ENCODE assay signal across 8 cellular contexts in the genomic region with DNA sequence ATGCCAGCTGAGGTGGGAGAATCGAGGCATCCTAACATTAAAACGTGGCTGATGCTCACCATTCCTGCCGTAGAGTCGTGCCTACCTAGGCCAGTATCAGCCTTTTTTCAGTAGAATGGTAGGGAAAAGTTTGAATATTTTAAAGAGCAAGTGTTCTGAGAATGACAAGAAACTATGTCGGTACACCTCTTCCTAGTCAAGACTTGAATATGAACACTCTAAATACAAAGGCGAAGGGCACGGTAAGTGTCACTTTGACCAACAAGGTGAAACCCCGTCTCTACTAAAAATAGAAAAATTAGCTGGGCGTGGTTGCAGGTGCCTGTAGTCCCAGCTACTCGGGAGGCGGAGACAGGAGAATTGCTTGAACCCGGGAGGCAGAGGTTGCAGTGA. TPM values are rescaled to one million over a fixed set of nuclear protein-coding genes. Genes with fewer than 3 reads are reported as not detected.
A peak's percentile ranks its signal among the peaks of the same experiment; 100 is the strongest.
DNase-seq lines count a peak whose midpoint lies in the region; ATAC-seq, FAIRE-seq and TF ChIP-seq lines count a peak whose summit lies in the region.

No MANE protein-coding gene starts in this region.

- H3K9ac ChIP-seq in HCT116 (ENCODE audit: low read length) (peak overlapping the region; percentile 90), mucosa of rectum (ENCODE audit: low read depth in 1 of 2, low read length in 2 of 2) (peak overlapping the region; percentile 84 to 96)

- intact Hi-C loops in HCT116 (cut with micrococcal nuclease) = loop anchor here (5.0 kb wide), 2 partner anchors 80 to 150 kb away; a partner anchor contains a TSS
- intact Hi-C loops in MCF 10A (cut with micrococcal nuclease) = no loop called here

- no peaks in the 10 kb centered on the region for H3K9me3 Mint-ChIP-seq in MCF 10A (ENCODE audit: unreplicated experiment)

- RAD21 ChIA-PET in HCT116 (lab: Charles Lee; ENCODE audit: low non-redundant PET in 1 of 2, low total read pairs in 2 of 2, uncharacterized antibody in 2 of 2, unreplicated experiment in 2 of 2) = no interaction called here

- peaks cover 24% of the 10 kb centered on the region for H3K79me2 ChIP-seq in HCT116 (ENCODE audit: insufficient read depth, low read length)

- no peak for ATAC-seq in A549
- ATAC-seq in HCT116 = no peak
- ATAC-seq in HG03520 (IDR thresholded peaks at IDR 0.05; ENCODE audit: unreplicated experiment) = no peak
- ATAC-seq in HG03108 (IDR thresholded peaks at IDR 0.05; ENCODE audit: unreplicated experiment) = no peak

- DNase-seq in A549 (ENCODE audit: low read depth in 1 of 2, low spot score in 1 of 2) (no peak), HCT116 (ENCODE audit: low read depth, low spot score) (no peak), MCF 10A (ENCODE audit: unreplicated experiment) (no peak), hippocampal formation (lab: John Stamatoyannopoulos, UW) (no peak), HuH-7.5 (ENCODE audit: low spot score) (no peak)

- no peaks in the 10 kb centered on the region for H3K27me3 Mint-ChIP-seq in MCF 10A (ENCODE audit: insufficient read depth, unreplicated experiment)

- H3K4me2 ChIP-seq in A549 (peak overlapping the region; percentile 97), HCT116 (ENCODE audit: low read length) (peak overlapping the region; percentile 83)

- no peak for TF ChIP-seq CTCF in A549 (IDR thresholded peaks at IDR 0.05)
- no peak for TF ChIP-seq CTCF in HCT116 (IDR thresholded peaks at IDR 0.05 in 2 of 3, conservative IDR thresholded peaks at IDR 0.05 in 1 of 3; ENCODE audit: borderline replicate concordance in 1 of 3, insufficient read depth in 1 of 3, low read depth in 2 of 3, low read length in 2 of 3)
- no peak for TF ChIP-seq CTCF in MCF 10A (IDR thresholded peaks at IDR 0.05; ENCODE audit: unreplicated experiment)

- H3K27ac ChIP-seq in A549 (peak overlapping the region; percentile 93 to 97; a peak in 5 of 6 replicates), HCT116 (ENCODE audit: low read depth, low read length) (peak overlapping the region; percentile 71), mucosa of rectum (ENCODE audit: low read depth in 2 of 2, low read length in 2 of 2) (peak overlapping the region; percentile 89)

- no peak overlapping the region for H2AFZ ChIP-seq in HCT116 (ENCODE audit: low read depth, low read length, poor library complexity, severe bottlenecking)

- no peak for FAIRE-seq in A549 (lab: Jason Lieb, UNC)

- H3K36me3 ChIP-seq in HCT116 (ENCODE audit: control insufficient read depth in 1 of 2, insufficient read depth in 2 of 2, low read length in 2 of 2) (no peaks in the 10 kb centered on the region), mucosa of rectum (ENCODE audit: control insufficient read depth in 2 of 2, insufficient read depth in 2 of 2, low read length in 2 of 2) (no peaks in the 10 kb centered on the region)

- H3K4me3 Mint-ChIP-seq in MCF 10A (ENCODE audit: unreplicated experiment) = peak overlapping the region; percentile 87

- H3K27me3 ChIP-seq in HCT116 (ENCODE audit: insufficient read depth, low read length) = no peaks in the 10 kb centered on the region
- H3K27me3 ChIP-seq in mucosa of rectum (ENCODE audit: control insufficient read depth in 2 of 2, insufficient read depth in 2 of 2, low read length in 2 of 2) = peaks cover 0 to 4% of the 10 kb centered on the region in 2 donors

- H4K20me1 ChIP-seq in HCT116 (ENCODE audit: insufficient read depth) = no peaks in the 10 kb centered on the region

- H3K4me1 ChIP-seq in A549 = peaks cover 30% of the 10 kb centered on the region
- peaks cover 8 to 12% of the 10 kb centered on the region in 2 experiments; a peak in 3 of 4 replicates for H3K4me1 ChIP-seq in HCT116 (ENCODE audit: control insufficient read depth in 1 of 2, insufficient read depth in 2 of 2, low read length in 2 of 2)
- peaks cover 6 to 12% of the 10 kb centered on the region in 2 donors for H3K4me1 ChIP-seq in mucosa of rectum (ENCODE audit: control insufficient read depth in 2 of 2, insufficient read depth in 2 of 2, low read length in 2 of 2)

- H3K9me3 ChIP-seq in A549 (no peaks in the 10 kb centered on the region), HCT116 (ENCODE audit: control insufficient read depth in 1 of 2, insufficient read depth in 1 of 2, low read depth in 1 of 2, low read length in 2 of 2) (no peaks in the 10 kb centered on the region), mucosa of rectum (ENCODE audit: control insufficient read depth in 2 of 2, low read length in 2 of 2) (no peaks in the 10 kb centered on the region)

- peaks cover 1% of the 10 kb centered on the region for H3K36me3 Mint-ChIP-seq in MCF 10A (ENCODE audit: insufficient read depth, unreplicated experiment)

- BruUV-seq in HCT116 (replicated peaks; lab: Mats Ljungman, UMichigan) = no TSS peak
- no TSS peak for BruUV-seq in MCF 10A (replicated peaks; lab: Mats Ljungman, UMichigan)

- TF ChIP-seq EP300 in A549 (IDR thresholded peaks at IDR 0.05) = no peak

- H3K9me2 ChIP-seq in HCT116 (ENCODE audit: insufficient read depth) = no peaks in the 10 kb centered on the region

- 36% methylated on average over 12 of the region's 12 CpGs for WGBS in A549 (ENCODE audit: missing lambda C conversion rate)

- peaks cover 7% of the 10 kb centered on the region for H3K4me1 Mint-ChIP-seq in MCF 10A (ENCODE audit: insufficient read depth, unreplicated experiment)

- POLR2A ChIA-PET in A549 (lab: Yijun Ruan, JAX) = no interaction called here
- POLR2A ChIA-PET in HCT116 (lab: Charles Lee) = no interaction called here
- POLR2A ChIA-PET in MCF 10A (lab: Yijun Ruan, JAX) = interaction anchor here (0.5 to 1.6 kb wide), 5 partner anchors 9 to 150 kb away, joined by 3 to 11 read pairs (median 3); a partner anchor contains a TSS

- H3K27ac Mint-ChIP-seq in MCF 10A (ENCODE audit: low read depth, unreplicated experiment) = peak overlapping the region; percentile 54

- peak overlapping the region; percentile 100 for H3K4me3 ChIP-seq in A549
- H3K4me3 ChIP-seq in HCT116 (replicated peaks in 1 of 2; ENCODE audit: low read depth in 1 of 2, low read length in 2 of 2) = peak overlapping the region; percentile 86 to 94
- H3K4me3 ChIP-seq in mucosa of rectum (ENCODE audit: low read length in 2 of 2) = peak overlapping the region; percentile 87 to 91

- CTCF ChIA-PET in A549 (lab: Yijun Ruan, JAX) = interaction anchor here (0.9 kb wide), 1 partner anchor 21 kb away, joined by 4 read pairs; a partner anchor contains a TSS
- CTCF ChIA-PET in HCT116 (lab: Charles Lee) = no interaction called here
- CTCF ChIA-PET in MCF 10A (lab: Yijun Ruan, JAX) = no interaction called here

- TF ChIP-seq POLR2A in A549 (IDR thresholded peaks at IDR 0.05; ENCODE audit: low read length) = no peak
- no peak for TF ChIP-seq POLR2A in HCT116 (IDR thresholded peaks at IDR 0.05; ENCODE audit: borderline replicate concordance, extremely low read depth, insufficient read depth, insufficient read length)

- TF ChIP-seq RAD21 in A549 (conservative IDR thresholded peaks at IDR 0.05 in 1 of 2, IDR thresholded peaks at IDR 0.05 in 1 of 2) = no peak
- no peak for TF ChIP-seq RAD21 in HCT116 (IDR thresholded peaks at IDR 0.05; ENCODE audit: low read depth)

TF ChIP-seq in A549, 52 proteins besides CTCF, POLR2A, EP300 and RAD21:
- TF ChIP-seq FOSB (CRISPR knock-in tag; IDR thresholded peaks at IDR 0.05) (no peak), ZSCAN20 (CRISPR knock-in tag; IDR thresholded peaks at IDR 0.05) (no peak), MAFK (IDR thresholded peaks at IDR 0.05; ENCODE audit: partially characterized antibody) (no peak)
- TF ChIP-seq, protein P1, sequence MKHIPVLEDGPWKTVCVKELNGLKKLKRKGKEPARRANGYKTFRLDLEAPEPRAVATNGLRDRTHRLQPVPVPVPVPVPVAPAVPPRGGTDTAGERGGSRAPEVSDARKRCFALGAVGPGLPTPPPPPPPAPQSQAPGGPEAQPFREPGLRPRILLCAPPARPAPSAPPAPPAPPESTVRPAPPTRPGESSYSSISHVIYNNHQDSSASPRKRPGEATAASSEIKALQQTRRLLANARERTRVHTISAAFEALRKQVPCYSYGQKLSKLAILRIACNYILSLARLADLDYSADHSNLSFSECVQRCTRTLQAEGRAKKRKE (CRISPR knock-in tag; IDR thresholded peaks at IDR 0.05; ENCODE audit: low read depth) = no peak

TF ChIP-seq in HCT116, 20 proteins besides CTCF, POLR2A, EP300 and RAD21 (continues in another document):
- TF ChIP-seq TCF7L2 (IDR thresholded peaks at IDR 0.05; ENCODE audit: borderline replicate concordance, extremely low read depth, insufficient read depth, insufficient read length) = no peak
- no peak for TF ChIP-seq SIN3A (IDR thresholded peaks at IDR 0.05; ENCODE audit: low read depth)
- TF ChIP-seq JUND (IDR thresholded peaks at IDR 0.05) = no peak

RNA-seq across cellular contexts. Expression of a gene that starts 1.0 kb away (rescaled TPM):
- 25.9 and 34.9 TPM in 2 replicates for polyA plus RNA-seq in A549 (2011; rRNA removed)
- 8.2 and 8.6 TPM in 2 replicates for polyA plus RNA-seq in A549 (2012; cell fraction: cytosol; rRNA removed)
- polyA plus RNA-seq in A549 (2012; cell fraction: nucleus; rRNA removed) = 3.0 and 4.5 TPM in 2 replicates
- 23.1 to 24.2 TPM (median 24.0 TPM) in 3 replicates for polyA plus RNA-seq in A549 (2017; fragmentation: RNase III; extraction: RNeasy Plus Mini Kit Qiagen cat#74134 plus additional on column Dnase treatment)
- 3.2 and 3.8 TPM in 2 replicates for polyA minus RNA-seq in A549 (2011; rRNA and poly(A)+ RNA removed)
- 25.0 TPM for total RNA-seq in HCT116 (2021; ENCODE audit: unreplicated experiment)
- 9.8 and 15.8 TPM in 2 replicates for polyA plus RNA-seq in HCT116 (2012)
- total RNA-seq in MCF 10A (2022) = 27.7 and 29.6 TPM in 2 replicates

RNA-seq across cellular contexts. Expression of a gene that starts 21.3 kb away (rescaled TPM):
- 8.9 and 12.1 TPM in 2 replicates for polyA plus RNA-seq in A549 (2011; rRNA removed)
- 1.6 and 2.0 TPM in 2 replicates for polyA plus RNA-seq in A549 (2012; cell fraction: cytosol; rRNA removed)
- 0.92 and 1.7 TPM in 2 replicates for polyA plus RNA-seq in A549 (2012; cell fraction: nucleus; rRNA removed)
- 16.5 to 18.2 TPM (median 17.2 TPM) in 3 replicates for polyA plus RNA-seq in A549 (2017; fragmentation: RNase III; extraction: RNeasy Plus Mini Kit Qiagen cat#74134 plus additional on column Dnase treatment)
- 2.5 and 2.7 TPM in 2 replicates for polyA minus RNA-seq in A549 (2011; rRNA and poly(A)+ RNA removed)
- total RNA-seq in HCT116 (2021; ENCODE audit: unreplicated experiment) = 31.0 TPM
- polyA plus RNA-seq in HCT116 (2012) = 7.8 and 11.8 TPM in 2 replicates
- 37.2 and 47.7 TPM in 2 replicates for total RNA-seq in MCF 10A (2022)
